In genomic region chr2:22821458-22821857, GRCh38 we compare ENCODE assay signal across 20 cellular contexts.
"Had no signal": no experiment of that assay in that cellular context is flagged by ENCODE, and none has a peak within 500 bp of the region (broad histone marks: within the 10 kb centered on the region; RNA-seq: fewer than 3 reads in every experiment).

No MANE protein-coding gene starts in this region.

- H3K4me3 ChIP-seq: SJCRH30 had no signal

- ATAC-seq: Panc1, Right ventricle myocardium inferior, SK-N-SH treated with all-trans-retinoic acid at 6 μM for 48 hours had no signal

- H3K9me3 ChIP-seq: SJCRH30 had no signal

- DNase-seq: Karpas-422, KBM-7, MV-4-11, NCI-H1048, NCI-H1105, NCI-H1417, NCI-H1436 treated with DMSO at 0.1 percent for 48 hours, NCI-H1694, NCI-H187 treated with DMSO at 0.1 percent for 48 hours, NCI-H2081, NCI-H2107, NCI-H2227 treated with DMSO at 0.1 percent for 48 hours, NCI-H526 treated with DMSO at 0.1 percent for 48 hours, NCI-H748 treated with DMSO at 0.1 percent for 48 hours, SHP77 treated with DMSO at 0.1 percent for 48 hours, T-helper 1 cell had no signal

- H3K27ac ChIP-seq: SJCRH30 had no signal

- H3K27me3 ChIP-seq: SJCRH30 had no signal

- H3K36me3 ChIP-seq: SJCRH30 had no signal
